In the genomic region with DNA sequence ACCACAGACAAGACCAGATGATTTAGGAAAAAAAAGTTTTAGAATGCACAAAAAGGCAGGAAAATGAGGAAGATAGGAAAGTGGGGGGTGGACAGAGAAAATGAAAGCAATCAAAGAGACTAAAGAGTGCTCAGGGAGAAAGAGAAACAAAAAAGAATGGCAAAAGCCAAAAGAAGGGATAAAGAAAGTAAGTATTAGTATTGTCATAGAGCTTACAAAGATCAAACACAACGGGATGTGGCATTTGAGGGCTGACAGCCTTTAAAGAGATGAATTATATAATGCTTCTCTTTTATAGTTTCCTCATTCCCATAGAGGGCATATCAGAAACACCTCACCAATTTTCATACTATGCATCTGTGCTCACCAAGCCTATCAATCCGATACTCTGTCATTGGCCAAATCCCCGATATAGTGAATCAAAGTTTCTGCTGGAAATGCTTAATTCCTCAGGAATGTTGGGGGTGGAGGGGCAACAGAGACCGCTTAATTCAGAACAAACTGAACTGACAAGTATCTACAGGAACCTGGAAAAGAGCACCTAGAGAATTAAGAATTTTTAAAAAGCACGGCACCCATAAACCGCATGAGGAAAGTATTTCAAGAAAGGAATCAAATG, we compare ENCODE assay signal across 1 cellular context.
TF ChIP-seq lines count a peak whose summit lies in the region.

No MANE protein-coding gene starts in this region.

TF ChIP-seq in WTC11, 78 proteins besides CTCF, POLR2A, EP300 and RAD21 (continued from another document):
- TF ChIP-seq, protein P1, sequence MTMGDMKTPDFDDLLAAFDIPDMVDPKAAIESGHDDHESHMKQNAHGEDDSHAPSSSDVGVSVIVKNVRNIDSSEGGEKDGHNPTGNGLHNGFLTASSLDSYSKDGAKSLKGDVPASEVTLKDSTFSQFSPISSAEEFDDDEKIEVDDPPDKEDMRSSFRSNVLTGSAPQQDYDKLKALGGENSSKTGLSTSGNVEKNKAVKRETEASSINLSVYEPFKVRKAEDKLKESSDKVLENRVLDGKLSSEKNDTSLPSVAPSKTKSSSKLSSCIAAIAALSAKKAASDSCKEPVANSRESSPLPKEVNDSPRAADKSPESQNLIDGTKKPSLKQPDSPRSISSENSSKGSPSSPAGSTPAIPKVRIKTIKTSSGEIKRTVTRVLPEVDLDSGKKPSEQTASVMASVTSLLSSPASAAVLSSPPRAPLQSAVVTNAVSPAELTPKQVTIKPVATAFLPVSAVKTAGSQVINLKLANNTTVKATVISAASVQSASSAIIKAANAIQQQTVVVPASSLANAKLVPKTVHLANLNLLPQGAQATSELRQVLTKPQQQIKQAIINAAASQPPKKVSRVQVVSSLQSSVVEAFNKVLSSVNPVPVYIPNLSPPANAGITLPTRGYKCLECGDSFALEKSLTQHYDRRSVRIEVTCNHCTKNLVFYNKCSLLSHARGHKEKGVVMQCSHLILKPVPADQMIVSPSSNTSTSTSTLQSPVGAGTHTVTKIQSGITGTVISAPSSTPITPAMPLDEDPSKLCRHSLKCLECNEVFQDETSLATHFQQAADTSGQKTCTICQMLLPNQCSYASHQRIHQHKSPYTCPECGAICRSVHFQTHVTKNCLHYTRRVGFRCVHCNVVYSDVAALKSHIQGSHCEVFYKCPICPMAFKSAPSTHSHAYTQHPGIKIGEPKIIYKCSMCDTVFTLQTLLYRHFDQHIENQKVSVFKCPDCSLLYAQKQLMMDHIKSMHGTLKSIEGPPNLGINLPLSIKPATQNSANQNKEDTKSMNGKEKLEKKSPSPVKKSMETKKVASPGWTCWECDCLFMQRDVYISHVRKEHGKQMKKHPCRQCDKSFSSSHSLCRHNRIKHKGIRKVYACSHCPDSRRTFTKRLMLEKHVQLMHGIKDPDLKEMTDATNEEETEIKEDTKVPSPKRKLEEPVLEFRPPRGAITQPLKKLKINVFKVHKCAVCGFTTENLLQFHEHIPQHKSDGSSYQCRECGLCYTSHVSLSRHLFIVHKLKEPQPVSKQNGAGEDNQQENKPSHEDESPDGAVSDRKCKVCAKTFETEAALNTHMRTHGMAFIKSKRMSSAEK (CRISPR knock-in tag; IDR thresholded peaks at IDR 0.05; ENCODE audit: borderline replicate concordance): no peak
- no peak for TF ChIP-seq NR2C2 (CRISPR knock-in tag; IDR thresholded peaks at IDR 0.05)
- TF ChIP-seq JUN (CRISPR knock-in tag; IDR thresholded peaks at IDR 0.05): no peak
- TF ChIP-seq, protein P2, sequence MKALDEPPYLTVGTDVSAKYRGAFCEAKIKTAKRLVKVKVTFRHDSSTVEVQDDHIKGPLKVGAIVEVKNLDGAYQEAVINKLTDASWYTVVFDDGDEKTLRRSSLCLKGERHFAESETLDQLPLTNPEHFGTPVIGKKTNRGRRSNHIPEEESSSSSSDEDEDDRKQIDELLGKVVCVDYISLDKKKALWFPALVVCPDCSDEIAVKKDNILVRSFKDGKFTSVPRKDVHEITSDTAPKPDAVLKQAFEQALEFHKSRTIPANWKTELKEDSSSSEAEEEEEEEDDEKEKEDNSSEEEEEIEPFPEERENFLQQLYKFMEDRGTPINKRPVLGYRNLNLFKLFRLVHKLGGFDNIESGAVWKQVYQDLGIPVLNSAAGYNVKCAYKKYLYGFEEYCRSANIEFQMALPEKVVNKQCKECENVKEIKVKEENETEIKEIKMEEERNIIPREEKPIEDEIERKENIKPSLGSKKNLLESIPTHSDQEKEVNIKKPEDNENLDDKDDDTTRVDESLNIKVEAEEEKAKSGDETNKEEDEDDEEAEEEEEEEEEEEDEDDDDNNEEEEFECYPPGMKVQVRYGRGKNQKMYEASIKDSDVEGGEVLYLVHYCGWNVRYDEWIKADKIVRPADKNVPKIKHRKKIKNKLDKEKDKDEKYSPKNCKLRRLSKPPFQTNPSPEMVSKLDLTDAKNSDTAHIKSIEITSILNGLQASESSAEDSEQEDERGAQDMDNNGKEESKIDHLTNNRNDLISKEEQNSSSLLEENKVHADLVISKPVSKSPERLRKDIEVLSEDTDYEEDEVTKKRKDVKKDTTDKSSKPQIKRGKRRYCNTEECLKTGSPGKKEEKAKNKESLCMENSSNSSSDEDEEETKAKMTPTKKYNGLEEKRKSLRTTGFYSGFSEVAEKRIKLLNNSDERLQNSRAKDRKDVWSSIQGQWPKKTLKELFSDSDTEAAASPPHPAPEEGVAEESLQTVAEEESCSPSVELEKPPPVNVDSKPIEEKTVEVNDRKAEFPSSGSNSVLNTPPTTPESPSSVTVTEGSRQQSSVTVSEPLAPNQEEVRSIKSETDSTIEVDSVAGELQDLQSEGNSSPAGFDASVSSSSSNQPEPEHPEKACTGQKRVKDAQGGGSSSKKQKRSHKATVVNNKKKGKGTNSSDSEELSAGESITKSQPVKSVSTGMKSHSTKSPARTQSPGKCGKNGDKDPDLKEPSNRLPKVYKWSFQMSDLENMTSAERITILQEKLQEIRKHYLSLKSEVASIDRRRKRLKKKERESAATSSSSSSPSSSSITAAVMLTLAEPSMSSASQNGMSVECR (CRISPR knock-in tag; IDR thresholded peaks at IDR 0.05; ENCODE audit: borderline replicate concordance): no peak
- no peak for TF ChIP-seq ZNF219 (CRISPR knock-in tag; IDR thresholded peaks at IDR 0.05; ENCODE audit: borderline replicate concordance)
- TF ChIP-seq, protein P3, sequence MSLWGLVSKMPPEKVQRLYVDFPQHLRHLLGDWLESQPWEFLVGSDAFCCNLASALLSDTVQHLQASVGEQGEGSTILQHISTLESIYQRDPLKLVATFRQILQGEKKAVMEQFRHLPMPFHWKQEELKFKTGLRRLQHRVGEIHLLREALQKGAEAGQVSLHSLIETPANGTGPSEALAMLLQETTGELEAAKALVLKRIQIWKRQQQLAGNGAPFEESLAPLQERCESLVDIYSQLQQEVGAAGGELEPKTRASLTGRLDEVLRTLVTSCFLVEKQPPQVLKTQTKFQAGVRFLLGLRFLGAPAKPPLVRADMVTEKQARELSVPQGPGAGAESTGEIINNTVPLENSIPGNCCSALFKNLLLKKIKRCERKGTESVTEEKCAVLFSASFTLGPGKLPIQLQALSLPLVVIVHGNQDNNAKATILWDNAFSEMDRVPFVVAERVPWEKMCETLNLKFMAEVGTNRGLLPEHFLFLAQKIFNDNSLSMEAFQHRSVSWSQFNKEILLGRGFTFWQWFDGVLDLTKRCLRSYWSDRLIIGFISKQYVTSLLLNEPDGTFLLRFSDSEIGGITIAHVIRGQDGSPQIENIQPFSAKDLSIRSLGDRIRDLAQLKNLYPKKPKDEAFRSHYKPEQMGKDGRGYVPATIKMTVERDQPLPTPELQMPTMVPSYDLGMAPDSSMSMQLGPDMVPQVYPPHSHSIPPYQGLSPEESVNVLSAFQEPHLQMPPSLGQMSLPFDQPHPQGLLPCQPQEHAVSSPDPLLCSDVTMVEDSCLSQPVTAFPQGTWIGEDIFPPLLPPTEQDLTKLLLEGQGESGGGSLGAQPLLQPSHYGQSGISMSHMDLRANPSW (CRISPR knock-in tag; conservative IDR thresholded peaks at IDR 0.05; ENCODE audit: low read depth): no peak
- TF ChIP-seq, protein P4, sequence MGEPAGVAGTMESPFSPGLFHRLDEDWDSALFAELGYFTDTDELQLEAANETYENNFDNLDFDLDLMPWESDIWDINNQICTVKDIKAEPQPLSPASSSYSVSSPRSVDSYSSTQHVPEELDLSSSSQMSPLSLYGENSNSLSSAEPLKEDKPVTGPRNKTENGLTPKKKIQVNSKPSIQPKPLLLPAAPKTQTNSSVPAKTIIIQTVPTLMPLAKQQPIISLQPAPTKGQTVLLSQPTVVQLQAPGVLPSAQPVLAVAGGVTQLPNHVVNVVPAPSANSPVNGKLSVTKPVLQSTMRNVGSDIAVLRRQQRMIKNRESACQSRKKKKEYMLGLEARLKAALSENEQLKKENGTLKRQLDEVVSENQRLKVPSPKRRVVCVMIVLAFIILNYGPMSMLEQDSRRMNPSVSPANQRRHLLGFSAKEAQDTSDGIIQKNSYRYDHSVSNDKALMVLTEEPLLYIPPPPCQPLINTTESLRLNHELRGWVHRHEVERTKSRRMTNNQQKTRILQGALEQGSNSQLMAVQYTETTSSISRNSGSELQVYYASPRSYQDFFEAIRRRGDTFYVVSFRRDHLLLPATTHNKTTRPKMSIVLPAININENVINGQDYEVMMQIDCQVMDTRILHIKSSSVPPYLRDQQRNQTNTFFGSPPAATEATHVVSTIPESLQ (CRISPR knock-in tag; IDR thresholded peaks at IDR 0.05): no peak
- TF ChIP-seq CBFB (CRISPR knock-in tag; IDR thresholded peaks at IDR 0.05; ENCODE audit: low read depth): no peak
- no peak for TF ChIP-seq ZNF416 (CRISPR knock-in tag; IDR thresholded peaks at IDR 0.05)
